In genomic region chr2:122191331-122191730, GRCh38 we compare ENCODE assay signal across 2 cellular contexts.
TF ChIP-seq lines count a peak whose summit lies in the region.

No MANE protein-coding gene starts in this region.

TF ChIP-seq in K562, 482 proteins besides CTCF, POLR2A, EP300 and RAD21:
- TF ChIP-seq ZHX1 (conservative IDR thresholded peaks at IDR 0.05; ENCODE audit: low read length) (no peak), GATAD2B (IDR thresholded peaks at IDR 0.05; ENCODE audit: borderline replicate concordance) (no peak), ZNF280A (IDR thresholded peaks at IDR 0.05; ENCODE audit: low read depth, partially characterized antibody) (no peak), U2AF1 (optimal IDR thresholded peaks at IDR 0.05; ENCODE audit: low read depth, low read length) (no peak), EZH2 (IDR thresholded peaks at IDR 0.05; ENCODE audit: borderline replicate concordance, low read depth, low read length) (no peak), HNRNPH1 (optimal IDR thresholded peaks at IDR 0.05; ENCODE audit: low read depth, low read length) (no peak), KAT8 (IDR thresholded peaks at IDR 0.05; ENCODE audit: low read depth) (no peak)

TF ChIP-seq in neural cell, 6 proteins besides CTCF, POLR2A, EP300 and RAD21 (continued from another document):
- no peak for TF ChIP-seq SMC3 (conservative IDR thresholded peaks at IDR 0.05; ENCODE audit: poor library complexity)
- no peak for TF ChIP-seq MXI1 (conservative IDR thresholded peaks at IDR 0.05; ENCODE audit: poor library complexity, severe bottlenecking)
- TF ChIP-seq POLR2AphosphoS5 (IDR thresholded peaks at IDR 0.05) = no peak
- no peak for TF ChIP-seq TAF1 (IDR thresholded peaks at IDR 0.05; ENCODE audit: low read depth)
